Comparison of ENCODE assay signal across 26 cellular contexts in the genomic region with DNA sequence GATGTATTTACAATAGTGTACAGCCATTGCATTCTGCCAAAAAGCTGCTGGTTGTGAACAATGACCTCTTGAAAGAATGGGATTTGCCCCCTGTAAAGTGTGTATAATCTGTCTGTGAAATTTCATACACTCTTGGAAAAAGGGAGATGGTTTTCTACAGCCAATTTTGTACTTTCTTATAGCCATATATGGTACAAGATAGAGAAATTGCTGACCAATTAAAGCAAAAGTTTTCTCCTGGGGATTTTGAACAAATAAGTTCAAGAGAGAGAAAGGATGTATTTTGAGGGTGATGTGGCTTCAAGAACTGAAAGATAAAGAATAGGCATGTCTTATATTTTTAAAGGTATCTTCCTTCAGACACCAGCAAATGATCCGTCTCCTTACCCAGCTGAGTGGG.
"Had no signal": no experiment of that assay in that cellular context is flagged by ENCODE, and none has a peak within 500 bp of the region (broad histone marks: within the 10 kb centered on the region; RNA-seq: fewer than 3 reads in every experiment).

No MANE protein-coding gene starts in this region.

- H3K79me2 ChIP-seq: hepatocyte had no signal

- H3K27me3 Mint-ChIP-seq: progenitor cell of endocrine pancreas had no signal

- H3K9me3 ChIP-seq: esophagus muscularis mucosa, gastroesophageal sphincter, heart left ventricle, pancreas, right lobe of liver, stomach, testis had no signal

- H3K36me3 Mint-ChIP-seq: naive thymus-derived CD4-positive, alpha-beta T cell had no signal

- ATAC-seq: foreskin keratinocyte; gastroesophageal sphincter; heart left ventricle; left lobe of liver; naive thymus-derived CD4-positive, alpha-beta T cell; pancreas; right lobe of liver had no signal

- H3K4me1 Mint-ChIP-seq: naive thymus-derived CD4-positive, alpha-beta T cell; nephron progenitor cell had no signal

- H3K4me2 ChIP-seq: hepatocyte had no signal

- H3K4me3 Mint-ChIP-seq: naive thymus-derived CD4-positive, alpha-beta T cell; nephron progenitor cell had no signal

- H3K36me3 ChIP-seq: esophagus muscularis mucosa, gastroesophageal sphincter, heart left ventricle, pancreas, right lobe of liver, stomach had no signal

- H3K9me3 Mint-ChIP-seq: nephron progenitor cell had no signal

- H3K27me3 ChIP-seq: esophagus muscularis mucosa, gastroesophageal sphincter, heart left ventricle, hepatocyte, pancreas, right lobe of liver, stomach, testis had no signal

- H3K4me1 ChIP-seq: pancreas, testis had no signal

- H3K27ac ChIP-seq: esophagus muscularis mucosa, foreskin keratinocyte, gastroesophageal sphincter, heart left ventricle, hepatocyte, pancreas, stomach, testis had no signal

- H2AFZ ChIP-seq: hepatocyte had no signal

- DNase-seq: dermis blood vessel endothelial cell; effector memory CD4-positive, alpha-beta T cell; foreskin keratinocyte; heart left ventricle; kidney; mesenchymal stem cell; midbrain; naive thymus-derived CD4-positive, alpha-beta T cell; nephron progenitor cell; nucleus accumbens; pancreas; right lobe of liver; small intestine; stimulated activated CD4-positive, alpha-beta T cell treated with anti-CD3 and anti-CD28 coated beads, Interleukin-15, amount 100 ng/mL, for 24 hours; stimulated activated CD4-positive, alpha-beta T cell treated with anti-CD3 and anti-CD28 coated beads, Interleukin-4, amount 100 ng/mL, for 1 hour; stimulated activated CD8-positive, alpha-beta memory T cell treated with anti-CD3 and anti-CD28 coated beads, Interleukin-4, amount 100 ng/mL, for 48 hours; stimulated activated naive CD4-positive, alpha-beta T cell; stomach; testis; trophoblast cell had no signal

- H3K27ac Mint-ChIP-seq: naive thymus-derived CD4-positive, alpha-beta T cell; nephron progenitor cell; progenitor cell of endocrine pancreas had no signal

- H3K4me3 ChIP-seq: coronary artery, esophagus muscularis mucosa, gastroesophageal sphincter, heart left ventricle, hepatocyte, pancreas, right lobe of liver, stomach, testis had no signal
